ENCODE assay signal across 1 cellular context in the genomic region with DNA sequence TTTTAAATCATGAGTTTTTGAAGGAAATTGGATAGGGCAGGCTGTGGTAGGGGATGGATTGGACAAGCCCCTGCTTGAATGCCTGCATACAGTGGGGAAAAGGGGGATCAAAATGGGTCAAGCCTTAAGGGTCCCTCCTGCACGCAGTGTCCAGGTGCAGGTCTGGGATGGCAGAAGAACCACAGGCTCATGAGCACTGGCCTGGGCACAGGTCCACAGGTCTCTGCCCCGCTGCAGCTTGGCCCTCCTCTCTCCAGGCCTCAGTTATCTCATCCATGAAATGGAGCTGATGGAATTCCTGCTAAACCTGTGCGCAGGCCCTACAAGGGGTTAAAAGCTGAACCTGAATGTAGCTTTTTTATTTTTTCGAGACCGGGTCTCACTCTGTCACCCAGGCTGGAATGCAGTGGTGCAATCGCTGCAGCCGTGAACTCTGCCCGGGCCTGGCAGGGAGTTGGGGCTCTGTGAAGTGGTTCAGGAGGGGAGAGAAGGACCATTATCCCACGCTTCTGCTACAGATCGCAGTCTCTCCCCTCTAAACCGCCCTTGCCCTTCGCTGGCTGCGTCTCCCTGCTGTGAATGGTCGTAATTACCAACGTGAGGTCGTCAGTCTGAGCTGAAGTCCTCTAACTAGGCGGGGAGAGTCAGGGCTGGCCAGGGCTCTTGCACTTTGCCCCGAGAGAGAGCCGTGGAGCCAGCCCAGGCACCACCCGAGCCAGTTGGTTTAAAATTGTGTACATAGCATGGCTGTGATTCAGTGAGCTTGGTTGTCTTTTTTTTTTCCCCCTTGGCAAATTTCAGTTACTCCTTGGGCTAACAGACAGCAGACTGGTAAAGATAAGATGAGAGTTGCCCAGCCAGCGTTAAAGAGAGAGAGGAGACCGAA.
TF ChIP-seq lines count a peak whose summit lies in the region.

No MANE protein-coding gene starts in this region.

TF ChIP-seq in K562, 482 proteins besides CTCF, POLR2A, EP300 and RAD21 (continued from another document):
- TF ChIP-seq ZNF407 (IDR thresholded peaks at IDR 0.05; ENCODE audit: low read depth) (no peak), ZBTB12 (CRISPR knock-in tag; IDR thresholded peaks at IDR 0.05) (no peak), CREB3L1 (IDR thresholded peaks at IDR 0.05; ENCODE audit: borderline replicate concordance, low read depth) (no peak), BCOR (IDR thresholded peaks at IDR 0.05) (0 out of 2 replicates have a peak, but pooled peaks have one; percentile 36), TCF3 (CRISPR knock-in tag; IDR thresholded peaks at IDR 0.05) (no peak), THRB (CRISPR knock-in tag; conservative IDR thresholded peaks at IDR 0.05) (no peak), CHD1 (IDR thresholded peaks at IDR 0.05; ENCODE audit: low read length) (no peak), CHD4 (IDR thresholded peaks at IDR 0.05; ENCODE audit: insufficient read depth, insufficient replicate concordance, low read depth, low read length, poor library complexity, severe bottlenecking) (no peak), RBM25 (IDR thresholded peaks at IDR 0.05; ENCODE audit: low read depth, low read length, severe bottlenecking) (peak; percentile 49), DLX4 (CRISPR knock-in tag; IDR thresholded peaks at IDR 0.05) (no peak), ZNF121 (CRISPR knock-in tag; conservative IDR thresholded peaks at IDR 0.05) (peak; percentile 90)
- TF ChIP-seq, protein P1, sequence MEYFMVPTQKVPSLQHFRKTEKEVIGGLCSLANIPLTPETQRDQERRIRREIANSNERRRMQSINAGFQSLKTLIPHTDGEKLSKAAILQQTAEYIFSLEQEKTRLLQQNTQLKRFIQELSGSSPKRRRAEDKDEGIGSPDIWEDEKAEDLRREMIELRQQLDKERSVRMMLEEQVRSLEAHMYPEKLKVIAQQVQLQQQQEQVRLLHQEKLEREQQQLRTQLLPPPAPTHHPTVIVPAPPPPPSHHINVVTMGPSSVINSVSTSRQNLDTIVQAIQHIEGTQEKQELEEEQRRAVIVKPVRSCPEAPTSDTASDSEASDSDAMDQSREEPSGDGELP (CRISPR knock-in tag; IDR thresholded peaks at IDR 0.05; ENCODE audit: borderline replicate concordance): no peak
- TF ChIP-seq, protein P2, sequence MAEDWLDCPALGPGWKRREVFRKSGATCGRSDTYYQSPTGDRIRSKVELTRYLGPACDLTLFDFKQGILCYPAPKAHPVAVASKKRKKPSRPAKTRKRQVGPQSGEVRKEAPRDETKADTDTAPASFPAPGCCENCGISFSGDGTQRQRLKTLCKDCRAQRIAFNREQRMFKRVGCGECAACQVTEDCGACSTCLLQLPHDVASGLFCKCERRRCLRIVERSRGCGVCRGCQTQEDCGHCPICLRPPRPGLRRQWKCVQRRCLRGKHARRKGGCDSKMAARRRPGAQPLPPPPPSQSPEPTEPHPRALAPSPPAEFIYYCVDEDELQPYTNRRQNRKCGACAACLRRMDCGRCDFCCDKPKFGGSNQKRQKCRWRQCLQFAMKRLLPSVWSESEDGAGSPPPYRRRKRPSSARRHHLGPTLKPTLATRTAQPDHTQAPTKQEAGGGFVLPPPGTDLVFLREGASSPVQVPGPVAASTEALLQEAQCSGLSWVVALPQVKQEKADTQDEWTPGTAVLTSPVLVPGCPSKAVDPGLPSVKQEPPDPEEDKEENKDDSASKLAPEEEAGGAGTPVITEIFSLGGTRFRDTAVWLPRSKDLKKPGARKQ (CRISPR knock-in tag; IDR thresholded peaks at IDR 0.05): no peak
TF ChIP-seq in K562: peak in this region for 3.
